ENCODE assay signal across 8 cellular contexts in the genomic region with DNA sequence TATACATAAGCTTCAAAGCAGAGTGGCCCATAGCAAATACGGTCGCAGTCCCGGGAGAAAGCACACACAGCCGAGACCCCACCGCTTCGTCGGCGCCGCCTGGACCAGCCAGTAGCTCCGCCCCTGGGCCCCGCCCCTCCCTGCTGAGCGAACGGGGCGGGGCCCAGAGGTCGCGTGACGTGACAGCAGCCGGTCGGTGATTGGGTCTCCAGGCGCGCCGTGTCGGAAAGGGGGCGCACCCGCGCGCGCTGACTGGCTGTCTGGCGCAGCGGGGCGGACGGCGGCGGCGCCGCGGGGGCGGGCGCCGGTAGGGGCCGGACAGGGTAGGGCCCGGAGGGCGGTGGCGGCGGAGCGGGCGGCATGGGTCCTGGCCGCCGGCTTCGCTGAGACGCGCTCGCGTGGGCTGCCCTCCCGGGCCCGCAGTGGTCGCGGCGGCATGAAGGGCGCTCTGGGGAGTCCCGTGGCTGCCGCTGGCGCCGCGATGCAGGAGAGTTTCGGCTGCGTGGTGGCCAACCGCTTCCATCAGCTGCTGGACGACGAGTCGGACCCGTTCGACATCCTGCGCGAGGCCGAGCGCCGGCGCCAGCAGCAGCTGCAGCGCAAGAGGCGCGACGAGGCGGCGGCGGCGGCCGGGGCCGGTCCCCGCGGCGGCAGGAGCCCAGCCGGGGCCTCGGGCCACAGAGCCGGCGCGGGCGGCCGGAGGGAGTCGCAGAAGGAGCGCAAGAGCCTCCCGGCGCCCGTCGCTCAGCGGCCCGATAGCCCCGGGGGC. TPM values are rescaled to one million over a fixed set of nuclear protein-coding genes. Genes with fewer than 3 reads are reported as not detected.
DNase-seq lines count a peak whose midpoint lies in the region; ATAC-seq and TF ChIP-seq lines count a peak whose summit lies in the region.

A gene with protein sequence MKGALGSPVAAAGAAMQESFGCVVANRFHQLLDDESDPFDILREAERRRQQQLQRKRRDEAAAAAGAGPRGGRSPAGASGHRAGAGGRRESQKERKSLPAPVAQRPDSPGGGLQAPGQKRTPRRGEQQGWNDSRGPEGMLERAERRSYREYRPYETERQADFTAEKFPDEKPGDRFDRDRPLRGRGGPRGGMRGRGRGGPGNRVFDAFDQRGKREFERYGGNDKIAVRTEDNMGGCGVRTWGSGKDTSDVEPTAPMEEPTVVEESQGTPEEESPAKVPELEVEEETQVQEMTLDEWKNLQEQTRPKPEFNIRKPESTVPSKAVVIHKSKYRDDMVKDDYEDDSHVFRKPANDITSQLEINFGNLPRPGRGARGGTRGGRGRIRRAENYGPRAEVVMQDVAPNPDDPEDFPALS (plus strand): TSS at position 326 of the 769 bp plus-strand sequence. CDS start 111 bp downstream, at position 437.

- peak; percentile 97 for ATAC-seq in RWPE2 (ENCODE audit: low read depth)

- H3K9me2 ChIP-seq in Loucy (replicated peaks; ENCODE audit: low read depth, low read length), result no peaks in the 10 kb centered on the region

- H3K27me3 ChIP-seq in H7 (ENCODE audit: control insufficient read depth, insufficient read depth, low read length) (peaks cover 22% of the 10 kb centered on the region), Loucy (ENCODE audit: insufficient read depth, low read length, poor library complexity, severe bottlenecking) (peaks cover 8% of the 10 kb centered on the region), RWPE2 (ENCODE audit: insufficient read depth, poor library complexity, severe bottlenecking) (no peaks in the 10 kb centered on the region), stomach (peaks cover 0 to 5% (median 0%) of the 10 kb centered on the region in 3 donors)

- H4K20me1 ChIP-seq in Loucy (ENCODE audit: insufficient read depth, low read length, poor library complexity, severe bottlenecking), result peaks cover 7% of the 10 kb centered on the region

- intact Hi-C loops in stomach (cut with DNase I; ENCODE audit: low total_unique reads), result no loop called here

- H3K9me3 ChIP-seq in Loucy (ENCODE audit: insufficient read depth, low read depth, low read length) (no peaks in the 10 kb centered on the region), RWPE2 (ENCODE audit: severe bottlenecking) (no peaks in the 10 kb centered on the region), stomach (no peaks in the 10 kb centered on the region)

- no peak for TF ChIP-seq POLR2A in stomach (IDR thresholded peaks at IDR 0.05)

- no peak within 1 kb of the TSS for H3K27ac Mint-ChIP-seq in neural crest cell (ENCODE audit: unreplicated experiment)

- peak within 1 kb of the TSS; percentile 98 for H2AFZ ChIP-seq in Loucy (ENCODE audit: low read length)

- H3K79me2 ChIP-seq in Loucy (ENCODE audit: insufficient read depth, low read length), result peaks cover 5% of the 10 kb centered on the region; the same call in 1 of the 2 replicates

- H3K9ac ChIP-seq in Loucy (ENCODE audit: low read depth, low read length, poor library complexity, severe bottlenecking), result peak within 1 kb of the TSS; percentile 56

- TF ChIP-seq EP300 in stomach (IDR thresholded peaks at IDR 0.05), result no peak

- H3K27ac ChIP-seq in RWPE2 (ENCODE audit: poor library complexity, severe bottlenecking) (no peak within 1 kb of the TSS), stomach (peak within 1 kb of the TSS; percentile 79 to 93 (median 90))

- DNase-seq in ELF-1 (ENCODE audit: low read depth, low spot score), result peak; percentile 96
- DNase-seq in H7, result peak; percentile 97
- DNase-seq in RWPE2 (ENCODE audit: low spot score), result peak; percentile 94
- DNase-seq in activated effector memory CD4-positive, alpha-beta T cell treated with Interleukin-2 at 50 U/mL for 16 hours, result peak; percentile 94
- peak; percentile 85 for DNase-seq in fibroblast of the conjunctiva (ENCODE audit: low read depth)
- peak; percentile 95 for DNase-seq in neural crest cell (ENCODE audit: low read depth, low spot score)
- DNase-seq in stomach, result peak; percentile 98

- H3K4me3 ChIP-seq in H7 (ENCODE audit: insufficient read depth, low read depth, low read length) (peak within 1 kb of the TSS; percentile 75), Loucy (ENCODE audit: low read length, poor library complexity, severe bottlenecking) (peak within 1 kb of the TSS; percentile 83), RWPE2 (ENCODE audit: severe bottlenecking) (peak within 1 kb of the TSS; percentile 86), stomach (peak within 1 kb of the TSS; percentile 71 to 85 (median 74))

- TF ChIP-seq CTCF in Loucy (conservative IDR thresholded peaks at IDR 0.05; ENCODE audit: low read length) (no peak), RWPE2 (IDR thresholded peaks at IDR 0.05; ENCODE audit: poor library complexity, severe bottlenecking) (peak; percentile 9), neural crest cell (conservative IDR thresholded peaks at IDR 0.05) (peak; percentile 1), stomach (IDR thresholded peaks at IDR 0.05) (peak in 1 of 7 experiments; percentile 11)

- WGBS in stomach, 5 donors, result 0 to 1% (median 1%) methylated on average over 47 to 108 of the region's 108 CpGs

- H3F3A ChIP-seq in Loucy (ENCODE audit: low read depth), result no peaks in the 10 kb centered on the region

- H3K4me3 Mint-ChIP-seq in neural crest cell, result peak within 1 kb of the TSS; percentile 93

- H3K4me2 ChIP-seq in Loucy (ENCODE audit: low read depth, low read length, poor library complexity, severe bottlenecking), result peak within 1 kb of the TSS; percentile 81

- no peaks in the 10 kb centered on the region for H3K36me3 Mint-ChIP-seq in neural crest cell (ENCODE audit: low read depth)

- no peaks in the 10 kb centered on the region for H3K27me3 Mint-ChIP-seq in neural crest cell (ENCODE audit: low read depth)

- H3K4me1 ChIP-seq in Loucy (ENCODE audit: insufficient read depth, low read length, poor library complexity, severe bottlenecking) (peaks cover 12% of the 10 kb centered on the region), RWPE2 (ENCODE audit: insufficient read depth, poor library complexity, severe bottlenecking) (peaks cover 3% of the 10 kb centered on the region), stomach (peaks cover 5 to 35% (median 21%) of the 10 kb centered on the region in 4 donors)

- H3K4me1 Mint-ChIP-seq in neural crest cell, result peaks cover 28% of the 10 kb centered on the region

- no peaks in the 10 kb centered on the region for H3K9me3 Mint-ChIP-seq in neural crest cell

- H3K36me3 ChIP-seq in H7 (replicated peaks; ENCODE audit: control insufficient read depth, insufficient read depth, low read length) (no peaks in the 10 kb centered on the region), Loucy (ENCODE audit: insufficient read depth, low read length) (no peaks in the 10 kb centered on the region), RWPE2 (ENCODE audit: low read depth) (no peaks in the 10 kb centered on the region), stomach (no peaks in the 10 kb centered on the region)

RNA-seq across cellular contexts. Expression of the gene that starts here (rescaled TPM):
- total RNA-seq in H7 (2014; rRNA removed; shearing (Covaris generic)), result 4.6 and 10.0 TPM in 2 replicates
- total RNA-seq in neural crest cell (24.2 and 24.7 TPM in 2 replicates), stomach (10 to 100 TPM in 2 of 5 donors, 1 to 10 TPM in 2, under 1 TPM in 1; 0.58 to 45.1 (median 9.2) TPM)
- polyA plus RNA-seq in stomach, result 10 to 100 TPM in 2 of 3 donors, 1 to 10 TPM in 1; 9.6 to 13.2 (median 10.2) TPM
